8 cellular contexts compared by ENCODE assay signal in genomic region chr10:32379314-32379949, GRCh38. TPM values are rescaled to one million over a fixed set of nuclear protein-coding genes. Genes with fewer than 3 reads are reported as not detected.
A peak's percentile ranks its signal among the peaks of the same experiment; 100 is the strongest.
DNase-seq lines count a peak whose midpoint lies in the region; ATAC-seq and TF ChIP-seq lines count a peak whose summit lies in the region.

No MANE protein-coding gene starts in this region.

- peaks cover under 1% of the 10 kb centered on the region for H3K36me3 Mint-ChIP-seq in T-cell
- no peaks in the 10 kb centered on the region for H3K36me3 Mint-ChIP-seq in naive thymus-derived CD8-positive, alpha-beta T cell

- no peaks in the 10 kb centered on the region for H4K20me1 ChIP-seq in fibroblast of lung (ENCODE audit: control insufficient read depth, extremely low read depth, insufficient read depth, low read length)

- peaks cover 2% of the 10 kb centered on the region for H3K4me1 ChIP-seq in fibroblast of lung (ENCODE audit: control insufficient read depth, extremely low read depth, insufficient read depth, low read length)

- DNase-seq in AG08396 (ENCODE audit: low spot score) (peak; percentile 43), NCI-H1092 treated with DMSO at 0.1 percent for 48 hours (lab: John Stamatoyannopoulos, UW) (peak; percentile 94), T-cell (peak in 11 of 34 experiments; percentile 3 to 34 (median 22)), fibroblast of lung (ENCODE audit: low read depth in 2 of 2) (peak; percentile 78 to 81), GM10266 (ENCODE audit: extremely low spot score) (no peak)
- DNase-seq in naive thymus-derived CD8-positive, alpha-beta T cell: peak in 8 of 10 donors; percentile 14 to 67 (median 46)
- no peak for DNase-seq in stimulated activated CD4-positive, alpha-beta T cell treated with anti-CD3 and anti-CD28 coated beads, Interleukin-12 subunit alpha, Interleukin-12 subunit beta, amount 100 ng/mL, for 4 hours

- no peaks in the 10 kb centered on the region for H3K27me3 ChIP-seq in fibroblast of lung (ENCODE audit: control insufficient read depth, insufficient read depth, low read length)

- H2AFZ ChIP-seq in fibroblast of lung (ENCODE audit: low read length): peak overlapping the region; percentile 49

- H3K27ac ChIP-seq in fibroblast of lung (ENCODE audit: insufficient read depth, low read length): peak overlapping the region; percentile 81

- H3K36me3 ChIP-seq in fibroblast of lung (ENCODE audit: control insufficient read depth, insufficient read depth, low read length): no peaks in the 10 kb centered on the region

- no peaks in the 10 kb centered on the region for H3K27me3 Mint-ChIP-seq in T-cell
- no peaks in the 10 kb centered on the region for H3K27me3 Mint-ChIP-seq in naive thymus-derived CD8-positive, alpha-beta T cell

- peaks cover 11 to 15% (median 13%) of the 10 kb centered on the region in 3 donors for H3K4me1 Mint-ChIP-seq in T-cell
- H3K4me1 Mint-ChIP-seq in naive thymus-derived CD8-positive, alpha-beta T cell: peaks cover 6 to 20% (median 10%) of the 10 kb centered on the region in 4 donors

- CTCF ChIA-PET in T-cell (lab: Charles Lee): interaction anchor here (0.5 to 2.9 kb wide), 15 partner anchors 9 to 531 kb away, joined by 3 to 24 read pairs (median 5); partner anchors contain the start of gene CCDC7 (in 1 of the 2)

- H3K4me3 ChIP-seq in fibroblast of lung (replicated peaks in 1 of 4; ENCODE audit: control extremely low read depth in 1 of 4, insufficient read depth in 1 of 4, low read depth in 3 of 4, low read length in 4 of 4): peak overlapping the region; percentile 71 to 97 (median 86)

- peaks cover 30% of the 10 kb centered on the region for H3K79me2 ChIP-seq in fibroblast of lung (ENCODE audit: control insufficient read depth, insufficient read depth, low read length)

- H3K27ac Mint-ChIP-seq in T-cell: no peak overlapping the region
- H3K27ac Mint-ChIP-seq in naive thymus-derived CD8-positive, alpha-beta T cell: no peak overlapping the region

- TF ChIP-seq CTCF in fibroblast of lung (conservative IDR thresholded peaks at IDR 0.05 in 1 of 2, IDR thresholded peaks at IDR 0.05 in 1 of 2; ENCODE audit: low read depth in 1 of 2, low read length in 2 of 2) (no peak), GM10266 (IDR thresholded peaks at IDR 0.05; ENCODE audit: control insufficient read depth, insufficient read depth, low read depth, missing control alignments) (no peak)

- no peaks in the 10 kb centered on the region for H3K9me3 Mint-ChIP-seq in T-cell
- no peaks in the 10 kb centered on the region for H3K9me3 Mint-ChIP-seq in naive thymus-derived CD8-positive, alpha-beta T cell

- peak overlapping the region; percentile 99 for H3K4me2 ChIP-seq in fibroblast of lung (ENCODE audit: extremely low read depth, insufficient read depth, low read length)

- ATAC-seq in GM18511 (IDR thresholded peaks at IDR 0.05; ENCODE audit: unreplicated experiment): peak; percentile 40
- peak; percentile 29 to 43 (median 38) for ATAC-seq in T-cell (replicated peaks in 1 of 4)
- ATAC-seq in naive thymus-derived CD8-positive, alpha-beta T cell: peak; percentile 44 to 49

- no peak overlapping the region for H3K9ac ChIP-seq in fibroblast of lung (ENCODE audit: insufficient read depth, low read length)

- POLR2A ChIA-PET in T-cell (lab: Charles Lee): interaction anchor here (0.5 to 2.5 kb wide), 11 partner anchors 8 to 759 kb away, joined by 3 to 11 read pairs (median 3); partner anchors contain the start of gene CCDC7 (in 1 of the 2)
- POLR2A ChIA-PET in naive thymus-derived CD8-positive, alpha-beta T cell (lab: Charles Lee): interaction anchor here (0.7 to 4.0 kb wide), 18 partner anchors 8 to 1347 kb away, joined by 3 to 64 read pairs (median 4); partner anchors contain the start of genes CCDC7, EPC1 and ZNF438

- H3K4me3 Mint-ChIP-seq in T-cell: no peak overlapping the region
- H3K4me3 Mint-ChIP-seq in naive thymus-derived CD8-positive, alpha-beta T cell: no peak overlapping the region

- H3K9me3 ChIP-seq in fibroblast of lung (ENCODE audit: control insufficient read depth, insufficient read depth, low read depth, low read length): no peaks in the 10 kb centered on the region

RNA-seq across cellular contexts. Expression of gene EPC1, which starts 32.5 kb away (rescaled TPM):
- total RNA-seq in T-cell (100 to 1,000 TPM in 3 of 5 donors, 10 to 100 TPM in 2; 88.0 to 161 (median 101) TPM), fibroblast of lung (19.3 and 28.1 TPM in 2 replicates)
- polyA plus RNA-seq in fibroblast of lung: 22.6 and 22.7 TPM in 2 replicates
- polyA plus RNA-seq in fibroblast of lung (2012): 10.5 and 10.6 TPM in 2 replicates
- 3.9 and 12.5 TPM in 2 replicates for polyA minus RNA-seq in fibroblast of lung (ENCODE audit: low replicate concordance)
- total RNA-seq in naive thymus-derived CD8-positive, alpha-beta T cell: 100 to 1,000 TPM; 128 to 131 TPM
- 10 to 100 TPM; 36.9 to 48.5 (median 46.2) TPM for polyA plus RNA-seq in naive thymus-derived CD8-positive, alpha-beta T cell

Comparison
In these comparisons a context has a peak if more than half of its experiments do, and no peak if none do; other contexts are left out.
1. DNase-seq: peak in AG08396 (single experiment), NCI-H1092 treated with DMSO at 0.1 percent for 48 hours (single experiment), fibroblast of lung (2 of 2) and naive thymus-derived CD8-positive, alpha-beta T cell (8 of 10); none in GM10266 (single experiment) and stimulated activated CD4-positive, alpha-beta T cell treated with anti-CD3 and anti-CD28 coated beads, Interleukin-12 subunit alpha, Interleukin-12 subunit beta, amount 100 ng/mL, for 4 hours (single experiment).
2. Peak in every context shown above with its lines, with median percentiles within 50 percentile points of each other: ATAC-seq.